Comparison of ENCODE assay signal across 8 cellular contexts in genomic region chr3:57164606-57165573, GRCh38. TPM values are rescaled to one million over a fixed set of nuclear protein-coding genes. Genes with fewer than 3 reads are reported as not detected.
DNase-seq lines count a peak whose midpoint lies in the region; ATAC-seq and TF ChIP-seq lines count a peak whose summit lies in the region.

TSS of gene IL17RD (minus strand) at chr3:57165353. CDS start at chr3:57165286, 67 bp downstream.

- no peak within 1 kb of the TSS for H3K27ac ChIP-seq in WERI-Rb-1
- H3K27ac ChIP-seq in colonic mucosa = no peak within 1 kb of the TSS

- H3K9ac ChIP-seq in colonic mucosa (ENCODE audit: low read depth in 2 of 2, low read length in 2 of 2) = peak within 1 kb of the TSS in 1 of 2 donors; percentile 54

- H3K9me3 ChIP-seq in WERI-Rb-1 (ENCODE audit: severe bottlenecking) (no peaks in the 10 kb centered on the region), colonic mucosa (no peaks in the 10 kb centered on the region)

- ATAC-seq in HG03097 (IDR thresholded peaks at IDR 0.05; ENCODE audit: low FRiP score, unreplicated experiment) = no peak

- H3K27me3 ChIP-seq in WERI-Rb-1 (ENCODE audit: insufficient read depth, low read depth, severe bottlenecking) (peaks cover 13% of the 10 kb centered on the region), colonic mucosa (peaks cover 7% of the 10 kb centered on the region)

- H3K36me3 ChIP-seq in WERI-Rb-1 = no peaks in the 10 kb centered on the region
- no peaks in the 10 kb centered on the region for H3K36me3 ChIP-seq in colonic mucosa

- H3K4me1 ChIP-seq in colonic mucosa = peaks cover 7% of the 10 kb centered on the region

- intact Hi-C loops in colonic mucosa (cut with DNase I) = loop anchor here (5.0 kb wide), 1 partner anchor 62 kb away; the partner anchor contains the start of gene APPL1

- DNase-seq in AG20443 (ENCODE audit: low spot score) (peak; percentile 97), GM20000 (ENCODE audit: low spot score) (peak; percentile 91), NCI-H146 treated with DMSO at 0.1 percent for 48 hours (lab: John Stamatoyannopoulos, UW; ENCODE audit: unreplicated experiment) (peak; percentile 24), WERI-Rb-1 (peak; percentile 81), colonic mucosa (peak; percentile 81), left kidney (ENCODE audit: low read depth, low spot score) (peak; percentile 96)
- DNase-seq in stimulated activated CD4-positive, alpha-beta T cell treated with anti-CD3 and anti-CD28 coated beads, Interleukin-1b, Interleukin-23, amount 100 ng/mL, for 4 hours (ENCODE audit: low read depth in 2 of 2) = peak; percentile 24 to 59

- H3K4me3 ChIP-seq in WERI-Rb-1 (ENCODE audit: low read depth, low read length) (peak within 1 kb of the TSS; percentile 51), colonic mucosa (peak within 1 kb of the TSS; percentile 80)

- TF ChIP-seq CTCF in GM20000 (IDR thresholded peaks at IDR 0.05; ENCODE audit: extremely low read depth, missing control alignments) (no peak), WERI-Rb-1 (IDR thresholded peaks at IDR 0.05; ENCODE audit: low read depth, low read length) (no peak), colonic mucosa (IDR thresholded peaks at IDR 0.05) (no peak)

RNA-seq across cellular contexts. Expression of gene IL17RD, which starts in this region (rescaled TPM):
- total RNA-seq in colonic mucosa = 1 to 10 TPM; 2.0 to 5.6 TPM

Comparison
In these comparisons a context has a peak if more than half of its experiments do, and no peak if none do; other contexts are left out.
1. DNase-seq: peak in every context shown above with its lines; median percentile 97 in AG20443; 96 in left kidney; 91 in GM20000; 81 in WERI-Rb-1; 81 in colonic mucosa; 42 in stimulated activated CD4-positive, alpha-beta T cell treated with anti-CD3 and anti-CD28 coated beads, Interleukin-1b, Interleukin-23, amount 100 ng/mL, for 4 hours; 24 in NCI-H146 treated with DMSO at 0.1 percent for 48 hours.